ENCODE assay signal across 8 cellular contexts in the genomic region with DNA sequence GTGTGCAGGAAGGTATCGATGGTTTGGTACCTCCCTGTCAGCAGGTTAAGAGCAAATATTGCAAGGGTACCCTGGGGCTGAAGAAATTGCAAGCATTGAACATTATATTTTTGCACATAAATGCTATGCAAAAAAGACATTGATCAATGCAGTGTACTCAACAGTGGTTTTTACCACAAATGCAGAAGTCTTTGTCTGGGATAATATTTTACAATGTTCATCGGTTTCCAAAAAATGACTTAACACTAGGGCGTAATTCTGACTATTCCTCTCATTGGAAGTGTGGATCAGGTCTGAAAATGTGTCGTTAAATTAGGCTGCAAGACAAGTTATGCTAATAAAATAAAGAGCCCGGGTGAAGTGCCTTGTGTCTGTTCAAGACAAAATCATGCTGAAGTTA. TPM values are rescaled to one million over a fixed set of nuclear protein-coding genes. Genes with fewer than 3 reads are reported as not detected.
"Had no signal": no experiment of that assay in that cellular context is flagged by ENCODE, and none has a peak within 500 bp of the region (broad histone marks: within the 10 kb centered on the region; RNA-seq: fewer than 3 reads in every experiment).

No MANE protein-coding gene starts in this region.

RNA-seq across cellular contexts. Expression of a gene that starts 2.8 kb away (rescaled TPM):
- total RNA-seq: M059J; PC-3; Peyer's patch; Right ventricle myocardium superior; SJCRH30; SK-MEL-5; T-cell; T-helper 1 cell treated with Interleukin-12 subunit alpha and Interleukin-12 subunit beta and Interleukin-4 antibody, amounts not matched to agents 30 ng/mL and 1 ng/mL, for 36 hours had no signal
